ENCODE assay signal across 1 cellular context in the genomic region with DNA sequence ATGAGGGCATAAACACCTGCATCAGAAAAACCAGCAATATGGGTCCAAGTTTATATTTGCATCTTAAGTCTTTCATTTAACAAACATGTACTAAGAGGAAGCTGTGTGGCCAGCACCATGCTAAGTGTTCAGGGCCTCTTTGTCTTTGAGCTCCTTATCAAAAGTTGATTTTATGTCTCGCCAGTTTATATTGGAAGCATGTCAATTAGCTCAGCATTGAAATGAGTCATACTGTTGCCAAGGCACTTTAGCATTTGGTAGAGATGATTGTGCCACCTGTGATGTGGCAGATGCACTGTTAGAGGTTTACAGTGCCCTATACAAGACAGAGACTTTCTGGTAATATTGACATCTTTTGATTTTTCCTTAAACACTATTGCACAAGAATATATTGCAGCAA.
TF ChIP-seq lines count a peak whose summit lies in the region.

No MANE protein-coding gene starts in this region.

TF ChIP-seq in HCT116, 20 proteins besides CTCF, POLR2A, EP300 and RAD21 (continued from another document):
- TF ChIP-seq YY1 (IDR thresholded peaks at IDR 0.05; ENCODE audit: extremely low read depth, insufficient replicate concordance, low read depth, low read length), result no peak
- TF ChIP-seq POLR2AphosphoS5 (IDR thresholded peaks at IDR 0.05; ENCODE audit: low read depth, low read length), result no peak
- no peak for TF ChIP-seq EZH2phosphoT487 (IDR thresholded peaks at IDR 0.05; ENCODE audit: borderline replicate concordance)
